In the genomic region with DNA sequence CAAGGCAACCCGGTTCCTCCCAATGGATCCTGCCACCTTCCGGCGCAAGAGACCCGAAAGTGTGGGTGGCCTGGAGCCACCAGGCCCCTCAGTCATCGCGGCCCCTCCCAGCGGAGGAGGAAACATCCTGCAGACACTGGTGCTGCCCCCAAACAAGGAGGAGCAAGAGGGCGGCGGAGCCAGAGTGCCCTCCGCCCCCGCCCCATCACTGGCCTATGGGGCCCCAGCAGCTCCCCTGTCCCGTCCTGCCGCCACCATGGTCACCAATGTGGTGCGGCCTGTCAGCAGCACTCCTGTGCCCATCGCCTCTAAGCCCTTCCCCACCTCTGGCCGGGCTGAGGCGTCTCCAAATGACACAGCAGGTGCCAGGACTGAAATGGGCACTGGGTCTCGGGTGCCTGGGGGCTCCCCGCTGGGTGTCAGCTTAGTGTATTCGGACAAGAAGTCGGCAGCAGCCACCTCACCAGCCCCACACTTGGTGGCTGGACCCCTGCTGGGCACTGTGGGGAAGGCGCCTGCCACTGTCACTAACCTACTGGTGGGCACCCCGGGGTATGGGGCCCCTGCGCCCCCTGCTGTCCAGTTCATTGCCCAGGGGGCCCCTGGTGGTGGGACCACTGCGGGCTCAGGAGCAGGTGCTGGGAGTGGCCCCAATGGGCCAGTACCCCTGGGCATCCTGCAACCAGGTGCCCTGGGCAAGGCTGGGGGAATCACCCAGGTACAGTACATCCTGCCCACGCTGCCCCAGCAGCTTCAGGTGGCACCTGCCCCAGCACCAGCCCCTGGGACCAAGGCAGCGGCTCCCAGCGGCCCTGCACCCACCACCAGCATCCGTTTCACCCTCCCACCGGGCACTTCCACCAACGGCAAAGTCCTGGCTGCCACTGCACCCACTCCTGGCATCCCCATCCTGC, we compare ENCODE assay signal across 9 cellular contexts. TPM values are rescaled to one million over a fixed set of nuclear protein-coding genes. Genes with fewer than 3 reads are reported as not detected.
DNase-seq lines count a peak whose midpoint lies in the region; ATAC-seq, FAIRE-seq and TF ChIP-seq lines count a peak whose summit lies in the region.
"Had no signal": no experiment of that assay in that cellular context is flagged by ENCODE, and none has a peak within 500 bp of the region (broad histone marks: within the 10 kb centered on the region; RNA-seq: fewer than 3 reads in every experiment).

No MANE protein-coding gene starts in this region.

- H3K36me3 Mint-ChIP-seq in Calu3 (ENCODE audit: insufficient read depth, unreplicated experiment) = peaks cover 65% of the 10 kb centered on the region
- peaks cover 88% of the 10 kb centered on the region for H3K36me3 Mint-ChIP-seq in activated T-cell treated with anti-CD3 and anti-CD28 coated beads, Interleukin-2, amount 50 U/mL, for 24 hours (ENCODE audit: low read depth)
- peaks cover 35% of the 10 kb centered on the region for H3K36me3 Mint-ChIP-seq in stimulated activated memory B cell treated with anti-CD40 and anti-IgM and Interleukin-4, amounts not matched to agents 10 μg/mL and 1 μg/mL and 100 μg/mL, for 72 hours

- H3K9me3 ChIP-seq in MM.1S (replicated peaks; ENCODE audit: insufficient read depth, low read length) = no peaks in the 10 kb centered on the region

- TF ChIP-seq CTCF in Calu3 (IDR thresholded peaks at IDR 0.05; ENCODE audit: unreplicated experiment) = peak; percentile 96
- peak; percentile 49 for TF ChIP-seq CTCF in MM.1S (IDR thresholded peaks at IDR 0.05; ENCODE audit: low read length)

- H2AFZ ChIP-seq in MM.1S (ENCODE audit: low read length) = no peak overlapping the region

- CTCF ChIA-PET in Calu3 (lab: Charles Lee) = no interaction called here

- H4K20me1 ChIP-seq in MM.1S (ENCODE audit: insufficient read depth, low read length) = no peaks in the 10 kb centered on the region

- DNase-seq in Calu3 (peak; percentile 83), MM.1S (no peak), left ventricle myocardium superior (peak; percentile 51), HTR-8/SVneo (ENCODE audit: insufficient read length, low spot score) (no peak), NCI-H510A (lab: John Stamatoyannopoulos, UW) (no peak), cerebellum (ENCODE audit: low spot score) (no peak)
- peak; percentile 70 for DNase-seq in activated T-cell treated with anti-CD3 and anti-CD28 coated beads, Interleukin-2, amount 50 U/mL, for 24 hours

- 0 out of 2 replicates have a peak, but pooled peaks cover 6% of the 10 kb centered on the region for H3K79me2 ChIP-seq in MM.1S (ENCODE audit: low read length)

- H3K9me3 Mint-ChIP-seq in Calu3 (ENCODE audit: low read depth, unreplicated experiment) = no peaks in the 10 kb centered on the region
- H3K9me3 Mint-ChIP-seq in activated T-cell treated with anti-CD3 and anti-CD28 coated beads, Interleukin-2, amount 50 U/mL, for 24 hours = no peaks in the 10 kb centered on the region
- no peaks in the 10 kb centered on the region for H3K9me3 Mint-ChIP-seq in stimulated activated memory B cell treated with anti-CD40 and anti-IgM and Interleukin-4, amounts not matched to agents 10 μg/mL and 1 μg/mL and 100 μg/mL, for 72 hours

- peaks cover 11% of the 10 kb centered on the region for H3K4me1 Mint-ChIP-seq in Calu3 (ENCODE audit: low read depth, unreplicated experiment)
- H3K4me1 Mint-ChIP-seq in activated T-cell treated with anti-CD3 and anti-CD28 coated beads, Interleukin-2, amount 50 U/mL, for 24 hours (ENCODE audit: low read depth) = peaks cover 13% of the 10 kb centered on the region
- peaks cover 30% of the 10 kb centered on the region for H3K4me1 Mint-ChIP-seq in stimulated activated memory B cell treated with anti-CD40 and anti-IgM and Interleukin-4, amounts not matched to agents 10 μg/mL and 1 μg/mL and 100 μg/mL, for 72 hours

- intact Hi-C loops in Calu3 (cut with micrococcal nuclease; ENCODE audit: unreplicated experiment) (no loop called here), left ventricle myocardium superior (cut with micrococcal nuclease) (no loop called here)

- no TSS peak for BruUV-seq in Calu3 (replicated peaks; lab: Mats Ljungman, UMichigan)

- H3K36me3 ChIP-seq in MM.1S (replicated peaks; ENCODE audit: insufficient read depth, low read length) = no peaks in the 10 kb centered on the region

- H3K27me3 Mint-ChIP-seq in Calu3 (ENCODE audit: unreplicated experiment) = no peaks in the 10 kb centered on the region
- H3K27me3 Mint-ChIP-seq in activated T-cell treated with anti-CD3 and anti-CD28 coated beads, Interleukin-2, amount 50 U/mL, for 24 hours = no peaks in the 10 kb centered on the region
- no peaks in the 10 kb centered on the region for H3K27me3 Mint-ChIP-seq in stimulated activated memory B cell treated with anti-CD40 and anti-IgM and Interleukin-4, amounts not matched to agents 10 μg/mL and 1 μg/mL and 100 μg/mL, for 72 hours

- H3K27ac Mint-ChIP-seq in Calu3 (ENCODE audit: unreplicated experiment) = no peak overlapping the region
- H3K27ac Mint-ChIP-seq in activated T-cell treated with anti-CD3 and anti-CD28 coated beads, Interleukin-2, amount 50 U/mL, for 24 hours = peak overlapping the region; percentile 7
- H3K27ac Mint-ChIP-seq in stimulated activated memory B cell treated with anti-CD40 and anti-IgM and Interleukin-4, amounts not matched to agents 10 μg/mL and 1 μg/mL and 100 μg/mL, for 72 hours = no peak overlapping the region

- no peak overlapping the region for H3K9ac ChIP-seq in MM.1S (ENCODE audit: low read length)

- no peak overlapping the region for H3K4me3 ChIP-seq in MM.1S (ENCODE audit: low read length)

- no peak overlapping the region for H3K27ac ChIP-seq in MM.1S (ENCODE audit: low read length)

- no peaks in the 10 kb centered on the region for H3F3A ChIP-seq in MM.1S (ENCODE audit: insufficient read depth, low read length)

- no peaks in the 10 kb centered on the region for H3K9me2 ChIP-seq in MM.1S (replicated peaks; ENCODE audit: insufficient read depth, low read length)

- no peaks in the 10 kb centered on the region for H3K4me1 ChIP-seq in MM.1S (ENCODE audit: low read length)

- no peak overlapping the region for H3K4me2 ChIP-seq in MM.1S (ENCODE audit: low read depth, low read length)

- no peak for ATAC-seq in left ventricle myocardium superior
- ATAC-seq in stimulated activated memory B cell treated with anti-CD40 and anti-IgM and Interleukin-4, amounts not matched to agents 10 μg/mL and 1 μg/mL and 100 μg/mL, for 72 hours = peak; percentile 65

- no peak for FAIRE-seq in HTR-8/SVneo (lab: Jason Lieb, UNC)

- H3K27me3 ChIP-seq in MM.1S (replicated peaks; ENCODE audit: insufficient read depth, low read length) = no peaks in the 10 kb centered on the region

- H3K4me3 Mint-ChIP-seq in Calu3 (ENCODE audit: low read depth, unreplicated experiment) = peak overlapping the region; percentile 11
- no peak overlapping the region for H3K4me3 Mint-ChIP-seq in activated T-cell treated with anti-CD3 and anti-CD28 coated beads, Interleukin-2, amount 50 U/mL, for 24 hours
- H3K4me3 Mint-ChIP-seq in stimulated activated memory B cell treated with anti-CD40 and anti-IgM and Interleukin-4, amounts not matched to agents 10 μg/mL and 1 μg/mL and 100 μg/mL, for 72 hours = no peak overlapping the region

RNA-seq across cellular contexts. Expression of a gene that starts 11.2 kb away (rescaled TPM):
- total RNA-seq in Calu3 (2022) (1.7 and 2.4 TPM in 2 replicates), left ventricle myocardium superior (not detected), cerebellum (1.4 TPM)
- total RNA-seq: mononuclear cell had no signal

RNA-seq across cellular contexts. Expression of a gene that starts 11.6 kb away (rescaled TPM):
- total RNA-seq in Calu3 (2022) (68.3 and 72.4 TPM in 2 replicates), left ventricle myocardium superior (2.6 TPM), cerebellum (83.7 TPM)

RNA-seq across cellular contexts. Expression of a gene that starts 21.7 kb away (rescaled TPM):
- total RNA-seq in Calu3 (2022) (72.6 and 75.5 TPM in 2 replicates), left ventricle myocardium superior (37.1 TPM), cerebellum (24.0 TPM)

RNA-seq across cellular contexts. Expression of a gene that starts 22.3 kb away (rescaled TPM):
- total RNA-seq in Calu3 (2022) (1.5 and 3.1 TPM in 2 replicates), left ventricle myocardium superior (0.64 TPM), cerebellum (40.8 TPM)
- total RNA-seq: mononuclear cell had no signal

RNA-seq across cellular contexts. Expression of a gene that starts 34.7 kb away (rescaled TPM):
- total RNA-seq in Calu3 (2022) (32.0 and 35.0 TPM in 2 replicates), left ventricle myocardium superior (37.4 TPM), cerebellum (40.8 TPM)

Comparison
In these comparisons a context has a peak if more than half of its experiments do, and no peak if none do; other contexts are left out.
1. DNase-seq: peak in Calu3 (single experiment), activated T-cell treated with anti-CD3 and anti-CD28 coated beads, Interleukin-2, amount 50 U/mL, for 24 hours (single experiment) and left ventricle myocardium superior (single experiment); none in MM.1S (single experiment), HTR-8/SVneo (single experiment), NCI-H510A (single experiment) and cerebellum (single experiment).
2. RNA of a gene that starts 11.6 kb away (total RNA-seq): 83.7 TPM in cerebellum (single experiment) and 68.3 to 72.4 TPM in Calu3; 2.6 TPM in left ventricle myocardium superior (single experiment); every median in the first group is over 10 times any median in the second.